13 cellular contexts compared by ENCODE assay signal in the genomic region with DNA sequence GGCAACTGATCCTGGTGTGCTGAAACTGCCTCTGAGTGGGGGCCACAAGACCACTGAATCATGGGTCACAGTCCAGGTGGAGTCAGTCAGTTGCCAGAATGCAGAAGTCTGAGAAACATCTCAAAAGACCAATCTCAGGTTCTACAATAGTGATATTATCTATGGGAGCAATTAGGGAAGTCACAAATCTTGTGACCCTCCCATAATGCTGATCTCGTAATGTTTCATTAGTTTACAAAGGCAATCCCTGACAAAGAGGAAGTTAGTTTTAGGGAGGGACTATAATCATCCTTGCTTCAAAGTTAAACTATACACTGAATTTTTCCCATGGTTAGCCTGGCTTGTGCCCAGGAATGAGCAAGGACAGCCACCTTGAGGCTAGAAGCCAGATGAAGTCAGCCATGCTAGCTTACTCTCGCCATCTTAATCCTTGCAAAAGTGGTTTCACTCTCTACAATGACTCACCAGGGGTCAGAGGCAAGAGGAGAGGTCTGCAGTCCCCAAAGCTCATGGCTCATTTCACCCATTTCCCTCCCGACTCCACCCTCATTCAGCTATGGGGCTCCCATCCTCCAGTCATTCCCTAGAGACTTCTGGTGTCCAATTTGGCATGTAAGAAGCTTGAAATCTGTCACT. TPM values are rescaled to one million over a fixed set of nuclear protein-coding genes. Genes with fewer than 3 reads are reported as not detected.
DNase-seq lines count a peak whose midpoint lies in the region; ATAC-seq and TF ChIP-seq lines count a peak whose summit lies in the region.
"Had no signal": no experiment of that assay in that cellular context is flagged by ENCODE, and none has a peak within 500 bp of the region (broad histone marks: within the 10 kb centered on the region; RNA-seq: fewer than 3 reads in every experiment).

No MANE protein-coding gene starts in this region.

- no peaks in the 10 kb centered on the region for H3K36me3 Mint-ChIP-seq in type B pancreatic cell
- no peaks in the 10 kb centered on the region for H3K36me3 Mint-ChIP-seq in MCF 10A (ENCODE audit: insufficient read depth, unreplicated experiment)

- intact Hi-C loops in left cardiac atrium (cut with DNase I): no loop called here
- intact Hi-C loops in left ventricle myocardium inferior (cut with micrococcal nuclease): no loop called here
- intact Hi-C loops in esophagus squamous epithelium (cut with DNase I): no loop called here
- intact Hi-C loops in MCF 10A (cut with micrococcal nuclease): no loop called here

- ATAC-seq in left cardiac atrium (peak; percentile 30 to 50), upper lobe of left lung (ENCODE audit: low FRiP score in 2 of 2) (peak in 1 of 2 donors; percentile 73)

- H3K9me3 Mint-ChIP-seq in type B pancreatic cell (no peaks in the 10 kb centered on the region), MCF 10A (ENCODE audit: unreplicated experiment) (no peaks in the 10 kb centered on the region)
- H3K9me3 Mint-ChIP-seq: nephron had no signal

- DNase-seq in left cardiac atrium (no peak), left ventricle myocardium inferior (no peak), OCI-M1 (lab: John Stamatoyannopoulos, UW) (peak; percentile 73), esophagus squamous epithelium (lab: John Stamatoyannopoulos, UW) (no peak), upper lobe of left lung (no peak), type B pancreatic cell (ENCODE audit: extremely low spot score, unreplicated experiment) (no peak), NK-92 (lab: John Stamatoyannopoulos, UW; ENCODE audit: unreplicated experiment) (no peak), MCF 10A (ENCODE audit: unreplicated experiment) (no peak)
- DNase-seq: BE2C, erythroblast had no signal

- H3K27me3 ChIP-seq in left ventricle myocardium inferior (ENCODE audit: low read depth) (peaks cover 73% of the 10 kb centered on the region), esophagus squamous epithelium (peaks cover 0 to 12% (median 0%) of the 10 kb centered on the region in 4 donors), upper lobe of left lung (no peaks in the 10 kb centered on the region)
- H3K27me3 ChIP-seq: vagina had no signal

- H3K4me1 Mint-ChIP-seq in type B pancreatic cell (ENCODE audit: unreplicated experiment): no peaks in the 10 kb centered on the region
- H3K4me1 Mint-ChIP-seq in MCF 10A (ENCODE audit: insufficient read depth, unreplicated experiment): no peaks in the 10 kb centered on the region
- H3K4me1 Mint-ChIP-seq: nephron had no signal

- TF ChIP-seq CTCF in left ventricle myocardium inferior (IDR thresholded peaks at IDR 0.05; ENCODE audit: borderline replicate concordance) (no peak), esophagus squamous epithelium (IDR thresholded peaks at IDR 0.05) (no peak), upper lobe of left lung (IDR thresholded peaks at IDR 0.05) (no peak), type B pancreatic cell (conservative IDR thresholded peaks at IDR 0.05) (no peak), MCF 10A (IDR thresholded peaks at IDR 0.05; ENCODE audit: unreplicated experiment) (no peak)

- WGBS in esophagus squamous epithelium, 2 donors: 32 to 49% methylated on average over 3 of the region's 3 CpGs
- 49 to 55% methylated on average over 3 of the region's 3 CpGs for WGBS in upper lobe of left lung, 2 donors

- TF ChIP-seq POLR2A in esophagus squamous epithelium (IDR thresholded peaks at IDR 0.05): no peak
- TF ChIP-seq POLR2A in upper lobe of left lung (IDR thresholded peaks at IDR 0.05): no peak

- H3K4me1 ChIP-seq in left ventricle myocardium inferior (no peaks in the 10 kb centered on the region), esophagus squamous epithelium (peaks cover 10 to 51% (median 29%) of the 10 kb centered on the region in 3 donors), upper lobe of left lung (peaks cover 0 to 6% (median 2%) of the 10 kb centered on the region in 4 donors)
- H3K4me1 ChIP-seq: BE2C, vagina had no signal

- TF ChIP-seq EP300 in upper lobe of left lung (IDR thresholded peaks at IDR 0.05): no peak

- H3K36me3 ChIP-seq in left ventricle myocardium inferior (no peaks in the 10 kb centered on the region), esophagus squamous epithelium (no peaks in the 10 kb centered on the region), upper lobe of left lung (no peaks in the 10 kb centered on the region)
- H3K36me3 ChIP-seq: BE2C, vagina had no signal

- H3K9me3 ChIP-seq in left ventricle myocardium inferior (replicated peaks): no peaks in the 10 kb centered on the region
- peaks cover 0 to 5% (median 0%) of the 10 kb centered on the region in 3 donors for H3K9me3 ChIP-seq in esophagus squamous epithelium
- no peaks in the 10 kb centered on the region for H3K9me3 ChIP-seq in upper lobe of left lung
- H3K9me3 ChIP-seq: BE2C, vagina had no signal

- H3K27me3 Mint-ChIP-seq in type B pancreatic cell (peaks cover 9% of the 10 kb centered on the region), MCF 10A (ENCODE audit: insufficient read depth, unreplicated experiment) (peaks cover 72% of the 10 kb centered on the region)

- POLR2A ChIA-PET in MCF 10A (lab: Yijun Ruan, JAX): no interaction called here

- no peak overlapping the region for H3K27ac ChIP-seq in left ventricle myocardium inferior (replicated peaks)
- H3K27ac ChIP-seq in esophagus squamous epithelium: peak overlapping the region; percentile 80 to 84 (median 82)
- peak overlapping the region; percentile 56 to 84 (median 80) for H3K27ac ChIP-seq in upper lobe of left lung
- H3K27ac ChIP-seq: vagina had no signal

- H3K27ac Mint-ChIP-seq in type B pancreatic cell (no peak overlapping the region), MCF 10A (ENCODE audit: low read depth, unreplicated experiment) (no peak overlapping the region)
- H3K27ac Mint-ChIP-seq: nephron had no signal

- H3K4me3 ChIP-seq in left ventricle myocardium inferior (no peak overlapping the region), esophagus squamous epithelium (no peak overlapping the region), upper lobe of left lung (no peak overlapping the region)
- H3K4me3 ChIP-seq: vagina had no signal

- CTCF ChIA-PET in MCF 10A (lab: Yijun Ruan, JAX): interaction anchor here (0.6 to 2.7 kb wide), 4 partner anchors 9 to 132 kb away, joined by 3 to 13 read pairs (median 4); no protein-coding TSS in a partner anchor

- H3K4me3 Mint-ChIP-seq in type B pancreatic cell: no peak overlapping the region
- H3K4me3 Mint-ChIP-seq in MCF 10A (ENCODE audit: unreplicated experiment): no peak overlapping the region
- H3K4me3 Mint-ChIP-seq: nephron had no signal

- no TSS peak for BruUV-seq in MCF 10A (replicated peaks; lab: Mats Ljungman, UMichigan)

RNA-seq across cellular contexts. Expression of gene CEACAM3, which starts 5.4 kb away (rescaled TPM):
- total RNA-seq in left cardiac atrium (under 1 TPM; 0.29 to 0.60 TPM), left ventricle myocardium inferior (not detected), esophagus squamous epithelium (1 to 10 TPM in 2 of 4 donors, under 1 TPM in 2; 0.42 to 1.3 (median 0.99) TPM), upper lobe of left lung (1 to 10 TPM in 5 of 6 donors, not detected in 1; 1.4 to 6.0 (median 2.7) TPM), type B pancreatic cell (ENCODE audit: low replicate concordance) (not detected in 2 replicates), MCF 10A (2022) (not detected in 2 replicates)
- total RNA-seq: bronchial epithelial cell, vagina had no signal

RNA-seq across cellular contexts. Expression of gene LYPD4, which starts 42.7 kb away (rescaled TPM):
- total RNA-seq in left cardiac atrium: not detected
- not detected for total RNA-seq in left ventricle myocardium inferior
- not detected for total RNA-seq in esophagus squamous epithelium
- not detected for total RNA-seq in upper lobe of left lung
- not detected in 2 replicates for total RNA-seq in type B pancreatic cell (ENCODE audit: low replicate concordance)
- total RNA-seq in MCF 10A (2022): not detected in 2 replicates
- total RNA-seq: bronchial epithelial cell, vagina had no signal

RNA-seq across cellular contexts. Expression of gene DMRTC2, which starts 43.0 kb away (rescaled TPM):
- total RNA-seq in left cardiac atrium (not detected), left ventricle myocardium inferior (not detected), esophagus squamous epithelium (not detected), upper lobe of left lung (not detected), type B pancreatic cell (ENCODE audit: low replicate concordance) (not detected in 2 replicates), MCF 10A (2022) (not detected in 2 replicates)
- total RNA-seq: bronchial epithelial cell, vagina had no signal

RNA-seq across cellular contexts. Expression of gene CEACAM6, which starts 46.5 kb away (rescaled TPM):
- total RNA-seq in left cardiac atrium (under 1 TPM in 1 of 2 donors, not detected in 1; 0.08 TPM), left ventricle myocardium inferior (0.11 TPM), esophagus squamous epithelium (100 to 1,000 TPM in 3 of 4 donors, 10 to 100 TPM in 1; 70.8 to 288 (median 176) TPM), upper lobe of left lung (100 to 1,000 TPM; 140 to 651 (median 539) TPM), type B pancreatic cell (ENCODE audit: low replicate concordance) (29.8 and 76.1 TPM in 2 replicates), MCF 10A (2022) (not detected in 2 replicates)

RNA-seq across cellular contexts. Expression of gene RPS19, which starts 58.3 kb away (rescaled TPM):
- total RNA-seq in left cardiac atrium: 100 to 1,000 TPM; 811 to 841 TPM
- total RNA-seq in left ventricle myocardium inferior: 611 TPM
- total RNA-seq in esophagus squamous epithelium: 1,000 to 10,000 TPM in 3 of 4 donors, 100 to 1,000 TPM in 1; 922 to 1,801 (median 1,460) TPM
- 1,000 to 10,000 TPM in 5 of 6 donors, 100 to 1,000 TPM in 1; 677 to 2,013 (median 1,382) TPM for total RNA-seq in upper lobe of left lung
- total RNA-seq in type B pancreatic cell (ENCODE audit: low replicate concordance): 3,159 and 4,081 TPM in 2 replicates
- 3,060 and 3,357 TPM in 2 replicates for total RNA-seq in MCF 10A (2022)
